ENCODE assay signal across 30 cellular contexts in genomic region chr13:101930331-101930730, GRCh38.
"Had no signal": no experiment of that assay in that cellular context is flagged by ENCODE, and none has a peak within 500 bp of the region (broad histone marks: within the 10 kb centered on the region; RNA-seq: fewer than 3 reads in every experiment).

No MANE protein-coding gene starts in this region.

- H3K9me3 ChIP-seq: breast epithelium, left lung, lower lobe of right lung, right lobe of liver, uterus had no signal

- DNase-seq: activated CD4-positive, alpha-beta memory T cell treated with anti-CD3 and anti-CD28 coated beads, Interleukin-2, amount 10 ng/mL, durations not matched to agents 7 days and 5 days; activated CD4-positive, alpha-beta T cell treated with anti-CD3 and anti-CD28 coated beads, Interleukin-2, amount 10 ng/mL, durations not matched to agents 24 days and 14 days; activated gamma-delta T cell treated with Interleukin-2 at 50 U/mL for 16 hours; activated naive CD4-positive, alpha-beta T cell treated with anti-CD3 and anti-CD28 coated beads, Interleukin-2, amount 50 U/mL, for 16 hours; activated T-cell treated with anti-CD3 and anti-CD28 coated beads, Interleukin-2, amount 50 U/mL, for 4 hours; effector CD8-positive, alpha-beta T cell; erythroblast; left lung; lower lobe of right lung; mesendoderm; natural killer cell; posterior cingulate gyrus; right lobe of liver; small intestine; stimulated activated CD4-positive, alpha-beta T cell treated with anti-CD3 and anti-CD28 coated beads, Interleukin-1b, Interleukin-23, amount 100 ng/mL, for 48 hours; stimulated activated CD4-positive, alpha-beta T cell treated with anti-CD3 and anti-CD28 coated beads, Interleukin-4, amount 100 ng/mL, for 4 hours; stimulated activated CD8-positive, alpha-beta memory T cell treated with anti-CD3 and anti-CD28 coated beads, Interleukin-4, amount 100 ng/mL, for 48 hours; stimulated activated naive CD8-positive, alpha-beta T cell treated with anti-CD3 and anti-CD28 coated beads, Interleukin-15, amount 100 ng/mL, for 72 hours; substantia nigra; SW 1271; T-helper 9 cell; uterus; WERI-Rb-1 had no signal

- ATAC-seq: activated CD4-positive, CD25-positive, alpha-beta regulatory T cell treated with anti-CD3 and anti-CD28 coated beads, Interleukin-2, amount 50 U/mL, for 24 hours; activated T-cell treated with anti-CD3 and anti-CD28 coated beads, Interleukin-2, amount 50 U/mL, for 4 hours; activated T-helper 17 cell treated with anti-CD3 and anti-CD28 coated beads, Interleukin-2, amount 50 U/mL, for 72 hours; left lung; lower lobe of right lung; natural killer cell; right lobe of liver; stimulated activated memory B cell treated with anti-CD40 and anti-IgM and Interleukin-4, amounts not matched to agents 10 μg/mL and 1 μg/mL and 100 μg/mL, for 72 hours; stimulated activated naive CD8-positive, alpha-beta T cell treated with anti-CD3 and anti-CD28 coated beads, Interleukin-15, amount 100 ng/mL, for 72 hours had no signal

- H3K36me3 ChIP-seq: breast epithelium, left lung, lower lobe of right lung, neural progenitor cell, right lobe of liver, uterus, WERI-Rb-1 had no signal

- H3K4me1 ChIP-seq: breast epithelium, left lung, lower lobe of right lung, right lobe of liver, uterus had no signal

- H3K4me3 ChIP-seq: breast epithelium, left lung, lower lobe of right lung, neural progenitor cell, right lobe of liver, uterus had no signal

- H3K9ac ChIP-seq: neural progenitor cell had no signal

- FAIRE-seq: frontal cortex, islet of Langerhans had no signal

- H3K27me3 ChIP-seq: breast epithelium, left lung, neural progenitor cell, right lobe of liver, uterus had no signal
